8 cellular contexts compared by ENCODE assay signal in genomic region chr12:75722714-75723200, GRCh38.
DNase-seq lines count a peak whose midpoint lies in the region; ATAC-seq and TF ChIP-seq lines count a peak whose summit lies in the region.

No MANE protein-coding gene starts in this region.

- no peak for TF ChIP-seq CTCF in retinal pigment epithelial cell (conservative IDR thresholded peaks at IDR 0.05; ENCODE audit: low read depth, low read length)

- ATAC-seq in GM18505 (IDR thresholded peaks at IDR 0.05; ENCODE audit: unreplicated experiment) (peak; percentile 95), HG03060 (IDR thresholded peaks at IDR 0.05; ENCODE audit: low read depth, unreplicated experiment) (peak; percentile 79), Right ventricle myocardium superior (ENCODE audit: poor library complexity) (peak; percentile 86)

- peak overlapping the region; percentile 18 for H3K27ac Mint-ChIP-seq in activated naive CD4-positive, alpha-beta T cell treated with anti-CD3 and anti-CD28 coated beads for 36 hours

- H3K27ac ChIP-seq in ACC112 (ENCODE audit: low read depth, low read length): peak overlapping the region; percentile 88

- H3K9me3 Mint-ChIP-seq in activated naive CD4-positive, alpha-beta T cell treated with anti-CD3 and anti-CD28 coated beads for 36 hours: no peaks in the 10 kb centered on the region

- DNase-seq in NOMO-1 (lab: John Stamatoyannopoulos, UW; ENCODE audit: unreplicated experiment in 2 of 2) (peak; percentile 51 to 75), Right ventricle myocardium superior (peak; percentile 32), retinal pigment epithelial cell (ENCODE audit: low read depth) (peak; percentile 82), cortex of kidney (lab: John Stamatoyannopoulos, UW) (no peak)
- DNase-seq in activated naive CD4-positive, alpha-beta T cell treated with anti-CD3 and anti-CD28 coated beads for 36 hours: peak; percentile 64

- H3K36me3 ChIP-seq in ACC112 (ENCODE audit: insufficient read depth, low read length): no peaks in the 10 kb centered on the region

- peaks cover 6% of the 10 kb centered on the region for H3K27me3 Mint-ChIP-seq in activated naive CD4-positive, alpha-beta T cell treated with anti-CD3 and anti-CD28 coated beads for 36 hours (ENCODE audit: low read depth)

- no peaks in the 10 kb centered on the region for H3K27me3 ChIP-seq in ACC112 (ENCODE audit: insufficient read depth, low read length)

- H3K4me3 ChIP-seq in ACC112 (ENCODE audit: low read depth, low read length) (no peak overlapping the region), retinal pigment epithelial cell (ENCODE audit: low read length) (no peak overlapping the region)

- CTCF ChIA-PET in activated naive CD4-positive, alpha-beta T cell treated with anti-CD3 and anti-CD28 coated beads for 36 hours (lab: Charles Lee): interaction anchor here (0.7 kb wide), 1 partner anchor 14 kb away, joined by 3 read pairs; no protein-coding TSS in a partner anchor

- H3K4me1 ChIP-seq in ACC112 (ENCODE audit: control insufficient read depth, insufficient read depth, low read length, unreplicated experiment): peaks cover 48% of the 10 kb centered on the region

- H2AFZ ChIP-seq in ACC112 (ENCODE audit: low read length, unreplicated experiment): peak overlapping the region; percentile 47

- H3K79me2 ChIP-seq in ACC112 (ENCODE audit: control insufficient read depth, insufficient read depth, low read length, unreplicated experiment): no peaks in the 10 kb centered on the region

- intact Hi-C loops in activated naive CD4-positive, alpha-beta T cell treated with anti-CD3 and anti-CD28 coated beads for 36 hours (cut with micrococcal nuclease): loop anchor here (1.0 to 5.0 kb wide), 5 partner anchors 16 to 308 kb away; partner anchors contain the start of gene PHLDA1
- intact Hi-C loops in Right ventricle myocardium superior (cut with DNase I): no loop called here

- H3K4me3 Mint-ChIP-seq in activated naive CD4-positive, alpha-beta T cell treated with anti-CD3 and anti-CD28 coated beads for 36 hours: no peak overlapping the region

- no peak for TF ChIP-seq POLR2A in GM18505 (IDR thresholded peaks at IDR 0.05; ENCODE audit: borderline replicate concordance, extremely low read depth, insufficient read depth, insufficient read length)

- no peaks in the 10 kb centered on the region for H3K36me3 Mint-ChIP-seq in activated naive CD4-positive, alpha-beta T cell treated with anti-CD3 and anti-CD28 coated beads for 36 hours (ENCODE audit: low read depth)

- H3K4me1 Mint-ChIP-seq in activated naive CD4-positive, alpha-beta T cell treated with anti-CD3 and anti-CD28 coated beads for 36 hours (ENCODE audit: low read depth): peaks cover 15% of the 10 kb centered on the region
